Comparison of ENCODE assay signal across 8 cellular contexts in the genomic region with DNA sequence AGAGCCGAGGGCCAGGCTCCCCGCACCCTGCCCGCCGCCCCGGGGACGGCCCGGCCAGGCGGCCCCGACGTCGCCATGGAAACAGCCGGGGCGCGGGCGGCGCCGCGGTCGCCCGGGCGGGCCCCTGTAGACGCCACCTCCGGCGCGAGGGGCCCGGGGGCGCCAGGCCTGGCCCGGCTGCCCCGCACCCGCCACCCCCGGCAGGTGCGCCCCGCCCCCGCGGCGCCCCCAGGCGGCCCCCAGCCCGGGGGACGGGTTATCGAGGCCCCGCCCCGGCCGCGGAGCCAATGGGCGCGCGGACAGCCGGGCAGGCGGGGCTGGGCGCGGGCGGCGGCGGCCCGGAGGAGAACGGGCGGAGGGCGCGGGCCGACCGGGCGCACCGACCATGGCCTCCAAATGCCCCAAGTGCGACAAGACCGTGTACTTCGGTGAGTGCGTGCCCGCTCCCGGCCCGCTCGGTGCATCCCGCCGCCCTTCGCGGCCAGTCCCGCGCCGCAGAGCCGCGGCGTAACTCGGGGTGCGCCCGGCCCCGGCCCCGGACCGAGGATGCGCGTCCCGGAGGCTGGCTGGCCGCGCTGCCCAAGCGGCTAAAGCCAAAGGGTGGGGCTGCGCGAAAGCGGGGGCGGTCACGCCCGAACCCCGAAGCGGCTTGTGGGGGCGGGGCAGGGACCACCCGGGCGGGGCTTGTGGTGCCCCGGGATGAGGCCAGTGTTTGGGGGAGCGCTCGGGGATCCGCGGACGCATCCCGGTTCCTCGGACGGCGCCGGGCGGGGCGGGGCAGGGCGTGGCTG. TPM values are rescaled to one million over a fixed set of nuclear protein-coding genes. Genes with fewer than 3 reads are reported as not detected.
A peak's percentile ranks its signal among the peaks of the same experiment; 100 is the strongest.
DNase-seq lines count a peak whose midpoint lies in the region; ATAC-seq and TF ChIP-seq lines count a peak whose summit lies in the region.

A gene with protein sequence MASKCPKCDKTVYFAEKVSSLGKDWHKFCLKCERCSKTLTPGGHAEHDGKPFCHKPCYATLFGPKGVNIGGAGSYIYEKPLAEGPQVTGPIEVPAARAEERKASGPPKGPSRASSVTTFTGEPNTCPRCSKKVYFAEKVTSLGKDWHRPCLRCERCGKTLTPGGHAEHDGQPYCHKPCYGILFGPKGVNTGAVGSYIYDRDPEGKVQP (plus strand): TSS at position 344 of the 791 bp plus-strand sequence. CDS start 42 bp downstream, at position 386.

- TF ChIP-seq CTCF in 22Rv1 (IDR thresholded peaks at IDR 0.05) (no peak), GM10266 (IDR thresholded peaks at IDR 0.05; ENCODE audit: control insufficient read depth, insufficient read depth, low read depth, missing control alignments) (no peak), brain (conservative IDR thresholded peaks at IDR 0.05) (no peak), sigmoid colon (IDR thresholded peaks at IDR 0.05) (no peak)

- H3K4me3 ChIP-seq in iPS-11a (ENCODE audit: low read depth, low read length): peak within 1 kb of the TSS; percentile 47
- peak within 1 kb of the TSS; percentile 36 to 96 (median 64) for H3K4me3 ChIP-seq in sigmoid colon

- intact Hi-C loops in sigmoid colon (cut with DNase I): loop anchor here (10.0 kb wide), 1 partner anchor 50 kb away; a partner anchor contains a TSS

- H3K9me3 ChIP-seq in sigmoid colon: no peaks in the 10 kb centered on the region

- H3K27ac Mint-ChIP-seq in brain: peak within 1 kb of the TSS in 4 of 5 experiments; percentile 63 to 92 (median 88)

- ATAC-seq in HG03432 (IDR thresholded peaks at IDR 0.05; ENCODE audit: unreplicated experiment) (no peak), GM19035 (IDR thresholded peaks at IDR 0.05; ENCODE audit: unreplicated experiment) (no peak)

- H3K27me3 Mint-ChIP-seq in brain: peaks cover 5% of the 10 kb centered on the region

- H3K4me1 Mint-ChIP-seq in brain: peaks cover 35% of the 10 kb centered on the region

- H3K36me3 Mint-ChIP-seq in brain: no peaks in the 10 kb centered on the region

- DNase-seq in GM10266 (ENCODE audit: extremely low spot score) (peak; percentile 92), NCI-H69 (lab: John Stamatoyannopoulos, UW) (peak; percentile 95), sigmoid colon (no peak)

- TF ChIP-seq EP300 in sigmoid colon (IDR thresholded peaks at IDR 0.05): no peak

- H3K27me3 ChIP-seq in sigmoid colon: peaks cover 3 to 61% (median 9%) of the 10 kb centered on the region in 3 donors

- H3K9me3 Mint-ChIP-seq in brain: no peaks in the 10 kb centered on the region

- TF ChIP-seq POLR2A in sigmoid colon (IDR thresholded peaks at IDR 0.05): no peak

- H3K27ac ChIP-seq in 22Rv1 (peak within 1 kb of the TSS; percentile 95), sigmoid colon (peak within 1 kb of the TSS; percentile 77 to 92 (median 82))

- peaks cover 0 to 13% (median 6%) of the 10 kb centered on the region in 4 donors for H3K36me3 ChIP-seq in sigmoid colon

- peak within 1 kb of the TSS; percentile 79 to 86 (median 82) for H3K4me3 Mint-ChIP-seq in brain

- 1% methylated on average over 118 of the region's 118 CpGs for WGBS in sigmoid colon, 2 donors

- H3K4me1 ChIP-seq in sigmoid colon: peaks cover 0 to 64% (median 59%) of the 10 kb centered on the region in 4 donors

RNA-seq across cellular contexts. Expression of the gene that starts here (rescaled TPM):
- polyA plus RNA-seq in brain (ENCODE audit: insufficient read depth, low read depth, low replicate concordance) (360 TPM), sigmoid colon (10 to 100 TPM; 13.6 to 50.0 (median 34.2) TPM)
- 10 to 100 TPM; 49.8 to 79.5 (median 57.1) TPM for total RNA-seq in sigmoid colon
